In genomic region chr7:111107989-111108388, GRCh38 we compare ENCODE assay signal across 20 cellular contexts. TPM values are rescaled to one million over a fixed set of nuclear protein-coding genes. Genes with fewer than 3 reads are reported as not detected.
DNase-seq lines count a peak whose midpoint lies in the region; ATAC-seq and TF ChIP-seq lines count a peak whose summit lies in the region.
"Had no signal": no experiment of that assay in that cellular context is flagged by ENCODE, and none has a peak within 500 bp of the region (broad histone marks: within the 10 kb centered on the region; RNA-seq: fewer than 3 reads in every experiment).

No MANE protein-coding gene starts in this region.

- H3K9me3 ChIP-seq in skeletal muscle satellite cell (replicated peaks; ENCODE audit: low read length) (no peaks in the 10 kb centered on the region), Caco-2 (no peaks in the 10 kb centered on the region)
- H3K9me3 ChIP-seq: transverse colon had no signal

- H3K4me3 Mint-ChIP-seq in activated naive CD8-positive, alpha-beta T cell, result peak overlapping the region; percentile 3
- no peak overlapping the region for H3K4me3 Mint-ChIP-seq in activated naive CD8-positive, alpha-beta T cell treated with anti-CD3 and anti-CD28 coated beads, Interleukin-2, amount 50 U/mL, for 24 hours
- no peak overlapping the region for H3K4me3 Mint-ChIP-seq in activated T-helper 1 cell treated with anti-CD3 and anti-CD28 coated beads, Interleukin-12 subunit alpha, Interleukin-12 subunit beta, Interleukin-2, Interleukin-4 antibody, amounts not matched to agents 30 ng/mL and 10 ng/mL and 1 ng/mL, durations not matched to agents 14 hours and 24 hours and 36 hours
- H3K4me3 Mint-ChIP-seq in Caco-2 (ENCODE audit: unreplicated experiment), result no peak overlapping the region
- H3K4me3 Mint-ChIP-seq: CD4-positive, alpha-beta T cell; stimulated activated memory B cell treated with anti-CD40 and anti-IgM and Interleukin-4, amounts not matched to agents 10 μg/mL and 1 μg/mL and 100 μg/mL, for 72 hours; WTC11 had no signal

- ATAC-seq in activated naive CD8-positive, alpha-beta T cell treated with anti-CD3 and anti-CD28 coated beads, Interleukin-2, amount 50 U/mL, for 24 hours, result no peak
- ATAC-seq in SK-N-SH treated with all-trans-retinoic acid at 6 μM for 48 hours, result peak; percentile 50; the same call in 2 of the 3 replicates
- ATAC-seq: esophagus mucosa; left ventricle myocardium superior; stimulated activated memory B cell treated with anti-CD40 and anti-IgM and Interleukin-4, amounts not matched to agents 10 μg/mL and 1 μg/mL and 100 μg/mL, for 72 hours; WTC11 had no signal

- intact Hi-C loops in activated T-helper 1 cell treated with anti-CD3 and anti-CD28 coated beads, Interleukin-12 subunit alpha, Interleukin-12 subunit beta, Interleukin-2, Interleukin-4 antibody, amounts not matched to agents 30 ng/mL and 10 ng/mL and 1 ng/mL, durations not matched to agents 14 hours and 24 hours and 36 hours (cut with micrococcal nuclease), result loop anchor here (1.0 kb wide), 1 partner anchor 8 kb away; no protein-coding TSS in a partner anchor
- intact Hi-C loops in Caco-2 (cut with micrococcal nuclease; ENCODE audit: unreplicated experiment), result no loop called here

- no peak overlapping the region for H3K4me3 ChIP-seq in skeletal muscle satellite cell (ENCODE audit: low read length)
- no peak overlapping the region for H3K4me3 ChIP-seq in Caco-2 (ENCODE audit: low read depth, low read length)
- H3K4me3 ChIP-seq: transverse colon had no signal

- H3K36me3 ChIP-seq in skeletal muscle satellite cell (ENCODE audit: insufficient read depth, low read length) (no peaks in the 10 kb centered on the region), Caco-2 (ENCODE audit: control insufficient read depth, insufficient read depth, low read length) (no peaks in the 10 kb centered on the region)
- H3K36me3 ChIP-seq: transverse colon had no signal

- H3K4me2 ChIP-seq in skeletal muscle satellite cell (ENCODE audit: low read length), result peak overlapping the region; percentile 35

- H3K9ac ChIP-seq in skeletal muscle satellite cell (ENCODE audit: low read depth, low read length), result no peak overlapping the region

- no peak for DNase-seq in activated naive CD8-positive, alpha-beta T cell treated with anti-CD3 and anti-CD28 coated beads, Interleukin-2, amount 50 U/mL, for 24 hours
- DNase-seq in NCI-H1417 (lab: John Stamatoyannopoulos, UW), result peak in 2 of 3 experiments; percentile 30 to 85
- no peak for DNase-seq in activated T-helper 1 cell treated with anti-CD3 and anti-CD28 coated beads, Interleukin-12 subunit alpha, Interleukin-12 subunit beta, Interleukin-2, Interleukin-4 antibody, amounts not matched to agents 30 ng/mL and 10 ng/mL and 1 ng/mL, durations not matched to agents 14 hours and 24 hours and 36 hours (ENCODE audit: low spot score)
- DNase-seq in Caco-2, result no peak
- DNase-seq in OCI-M2 (lab: John Stamatoyannopoulos, UW; ENCODE audit: unreplicated experiment), result no peak
- DNase-seq: aorta; CD4-positive, alpha-beta T cell; cerebellar nuclear complex; effector CD4-positive, alpha-beta T cell; left ventricle myocardium superior; MM.1S; occipital lobe; transverse colon had no signal

- peaks cover 78% of the 10 kb centered on the region for H3K4me1 Mint-ChIP-seq in activated naive CD8-positive, alpha-beta T cell (ENCODE audit: low read depth)
- peaks cover 77% of the 10 kb centered on the region for H3K4me1 Mint-ChIP-seq in activated naive CD8-positive, alpha-beta T cell treated with anti-CD3 and anti-CD28 coated beads, Interleukin-2, amount 50 U/mL, for 24 hours
- peaks cover 65% of the 10 kb centered on the region for H3K4me1 Mint-ChIP-seq in activated T-helper 1 cell treated with anti-CD3 and anti-CD28 coated beads, Interleukin-12 subunit alpha, Interleukin-12 subunit beta, Interleukin-2, Interleukin-4 antibody, amounts not matched to agents 30 ng/mL and 10 ng/mL and 1 ng/mL, durations not matched to agents 14 hours and 24 hours and 36 hours (ENCODE audit: low read depth)
- H3K4me1 Mint-ChIP-seq in Caco-2 (ENCODE audit: low read depth, unreplicated experiment), result no peaks in the 10 kb centered on the region

- no peaks in the 10 kb centered on the region for H3K27me3 ChIP-seq in skeletal muscle satellite cell (ENCODE audit: control insufficient read depth, insufficient read depth, low read length)
- no peaks in the 10 kb centered on the region for H3K27me3 ChIP-seq in Caco-2 (replicated peaks; ENCODE audit: control insufficient read depth, insufficient read depth, low read length)
- H3K27me3 ChIP-seq: transverse colon had no signal

- no peaks in the 10 kb centered on the region for H3K9me3 Mint-ChIP-seq in activated naive CD8-positive, alpha-beta T cell (ENCODE audit: low read depth)
- peaks cover 5% of the 10 kb centered on the region for H3K9me3 Mint-ChIP-seq in activated naive CD8-positive, alpha-beta T cell treated with anti-CD3 and anti-CD28 coated beads, Interleukin-2, amount 50 U/mL, for 24 hours
- peaks cover 5% of the 10 kb centered on the region for H3K9me3 Mint-ChIP-seq in activated T-helper 1 cell treated with anti-CD3 and anti-CD28 coated beads, Interleukin-12 subunit alpha, Interleukin-12 subunit beta, Interleukin-2, Interleukin-4 antibody, amounts not matched to agents 30 ng/mL and 10 ng/mL and 1 ng/mL, durations not matched to agents 14 hours and 24 hours and 36 hours
- peaks cover 9% of the 10 kb centered on the region for H3K9me3 Mint-ChIP-seq in Caco-2 (ENCODE audit: unreplicated experiment)
- H3K9me3 Mint-ChIP-seq: activated T-helper 2 cell treated with anti-CD3 and anti-CD28 coated beads, Interferon-gamma antibody, Interleukin-2, Interleukin-4, amounts not matched to agents 10 μg/mL and 5 μg/mL and 100 μg/mL, durations not matched to agents 14 hours and 24 hours and 36 hours; CD4-positive, alpha-beta T cell; stimulated activated memory B cell treated with anti-CD40 and anti-IgM and Interleukin-4, amounts not matched to agents 10 μg/mL and 1 μg/mL and 100 μg/mL, for 72 hours; WTC11 had no signal

- H3K4me1 ChIP-seq in skeletal muscle satellite cell (ENCODE audit: control insufficient read depth, insufficient read depth, low read length), result peaks cover 19% of the 10 kb centered on the region
- H3K4me1 ChIP-seq in Caco-2, result peaks cover under 1% of the 10 kb centered on the region; the same call in 1 of the 2 replicates
- H3K4me1 ChIP-seq: transverse colon had no signal

- H3K27ac Mint-ChIP-seq in activated naive CD8-positive, alpha-beta T cell, result peak overlapping the region; percentile 52
- no peak overlapping the region for H3K27ac Mint-ChIP-seq in activated naive CD8-positive, alpha-beta T cell treated with anti-CD3 and anti-CD28 coated beads, Interleukin-2, amount 50 U/mL, for 24 hours
- H3K27ac Mint-ChIP-seq in activated T-helper 1 cell treated with anti-CD3 and anti-CD28 coated beads, Interleukin-12 subunit alpha, Interleukin-12 subunit beta, Interleukin-2, Interleukin-4 antibody, amounts not matched to agents 30 ng/mL and 10 ng/mL and 1 ng/mL, durations not matched to agents 14 hours and 24 hours and 36 hours, result no peak overlapping the region
- H3K27ac Mint-ChIP-seq in Caco-2 (ENCODE audit: unreplicated experiment), result no peak overlapping the region
- H3K27ac Mint-ChIP-seq: CD4-positive, alpha-beta T cell; stimulated activated memory B cell treated with anti-CD40 and anti-IgM and Interleukin-4, amounts not matched to agents 10 μg/mL and 1 μg/mL and 100 μg/mL, for 72 hours; WTC11 had no signal

- TF ChIP-seq CTCF in Caco-2 (IDR thresholded peaks at IDR 0.05; ENCODE audit: insufficient read depth in 1 of 2, low read depth in 1 of 2, low read length in 1 of 2, severe bottlenecking in 1 of 2, unreplicated experiment in 1 of 2), result no peak

- BruUV-seq in Caco-2 (replicated peaks; lab: Mats Ljungman, UMichigan), result no TSS peak

- CTCF ChIA-PET in Caco-2 (lab: Charles Lee), result no interaction called here

- H3K36me3 Mint-ChIP-seq in activated naive CD8-positive, alpha-beta T cell, result peaks cover 34% of the 10 kb centered on the region
- H3K36me3 Mint-ChIP-seq in activated naive CD8-positive, alpha-beta T cell treated with anti-CD3 and anti-CD28 coated beads, Interleukin-2, amount 50 U/mL, for 24 hours (ENCODE audit: low read depth), result peaks cover 73% of the 10 kb centered on the region
- peaks cover 58% of the 10 kb centered on the region for H3K36me3 Mint-ChIP-seq in activated T-helper 1 cell treated with anti-CD3 and anti-CD28 coated beads, Interleukin-12 subunit alpha, Interleukin-12 subunit beta, Interleukin-2, Interleukin-4 antibody, amounts not matched to agents 30 ng/mL and 10 ng/mL and 1 ng/mL, durations not matched to agents 14 hours and 24 hours and 36 hours (ENCODE audit: low read depth)
- no peaks in the 10 kb centered on the region for H3K36me3 Mint-ChIP-seq in Caco-2 (ENCODE audit: insufficient read depth, unreplicated experiment)
- H3K36me3 Mint-ChIP-seq: WTC11 had no signal

- H3K27me3 Mint-ChIP-seq in activated naive CD8-positive, alpha-beta T cell, result no peaks in the 10 kb centered on the region
- no peaks in the 10 kb centered on the region for H3K27me3 Mint-ChIP-seq in activated naive CD8-positive, alpha-beta T cell treated with anti-CD3 and anti-CD28 coated beads, Interleukin-2, amount 50 U/mL, for 24 hours
- H3K27me3 Mint-ChIP-seq in activated T-helper 1 cell treated with anti-CD3 and anti-CD28 coated beads, Interleukin-12 subunit alpha, Interleukin-12 subunit beta, Interleukin-2, Interleukin-4 antibody, amounts not matched to agents 30 ng/mL and 10 ng/mL and 1 ng/mL, durations not matched to agents 14 hours and 24 hours and 36 hours (ENCODE audit: insufficient read depth), result no peaks in the 10 kb centered on the region
- no peaks in the 10 kb centered on the region for H3K27me3 Mint-ChIP-seq in Caco-2 (ENCODE audit: insufficient read depth, unreplicated experiment)
- H3K27me3 Mint-ChIP-seq: CD4-positive, alpha-beta T cell; stimulated activated memory B cell treated with anti-CD40 and anti-IgM and Interleukin-4, amounts not matched to agents 10 μg/mL and 1 μg/mL and 100 μg/mL, for 72 hours had no signal

- POLR2A ChIA-PET in Caco-2 (lab: Charles Lee), result no interaction called here

TF ChIP-seq in SK-N-SH treated with all-trans-retinoic acid at 6 μM for 48 hours, 23 proteins besides CTCF, POLR2A, EP300 and RAD21 (continues in another document):
- peak; percentile 62; the same call in 1 of the 2 replicates for TF ChIP-seq TCF4 (CRISPR knock-in tag; IDR thresholded peaks at IDR 0.05; ENCODE audit: borderline replicate concordance)

RNA-seq across cellular contexts. Expression of gene LRRN3, which starts 17.1 kb away (rescaled TPM):
- total RNA-seq in skeletal muscle satellite cell (2012; rRNA removed), result 0.66 TPM in 1 of 2 replicates, not detected in the other
- total RNA-seq in activated T-helper 1 cell treated with anti-CD3 and anti-CD28 coated beads, Interleukin-12 subunit alpha, Interleukin-12 subunit beta, Interleukin-2, Interleukin-4 antibody, amounts not matched to agents 30 ng/mL and 10 ng/mL and 1 ng/mL, durations not matched to agents 14 hours and 24 hours and 36 hours, result 57.3 and 61.5 TPM in 2 replicates
- 0.68 and 0.77 TPM in 2 replicates for total RNA-seq in Caco-2 (2022)
- total RNA-seq: esophagus mucosa had no signal

Comparison
In these comparisons a context has a peak if more than half of its experiments do, and no peak if none do; other contexts are left out.
1. DNase-seq: peak in NCI-H1417 (2 of 3); none in activated naive CD8-positive, alpha-beta T cell treated with anti-CD3 and anti-CD28 coated beads, Interleukin-2, amount 50 U/mL, for 24 hours (single experiment), activated T-helper 1 cell treated with anti-CD3 and anti-CD28 coated beads, Interleukin-12 subunit alpha, Interleukin-12 subunit beta, Interleukin-2, Interleukin-4 antibody, amounts not matched to agents 30 ng/mL and 10 ng/mL and 1 ng/mL, durations not matched to agents 14 hours and 24 hours and 36 hours (single experiment), Caco-2 (0 of 2) and OCI-M2 (single experiment).
2. RNA of gene LRRN3, which starts 17.1 kb away (total RNA-seq): 57.3 to 61.5 TPM in activated T-helper 1 cell treated with anti-CD3 and anti-CD28 coated beads, Interleukin-12 subunit alpha, Interleukin-12 subunit beta, Interleukin-2, Interleukin-4 antibody, amounts not matched to agents 30 ng/mL and 10 ng/mL and 1 ng/mL, durations not matched to agents 14 hours and 24 hours and 36 hours; 0.68 to 0.77 TPM in Caco-2; every median in the first group is over 10 times any median in the second.